15 cellular contexts compared by ENCODE assay signal in the genomic region with DNA sequence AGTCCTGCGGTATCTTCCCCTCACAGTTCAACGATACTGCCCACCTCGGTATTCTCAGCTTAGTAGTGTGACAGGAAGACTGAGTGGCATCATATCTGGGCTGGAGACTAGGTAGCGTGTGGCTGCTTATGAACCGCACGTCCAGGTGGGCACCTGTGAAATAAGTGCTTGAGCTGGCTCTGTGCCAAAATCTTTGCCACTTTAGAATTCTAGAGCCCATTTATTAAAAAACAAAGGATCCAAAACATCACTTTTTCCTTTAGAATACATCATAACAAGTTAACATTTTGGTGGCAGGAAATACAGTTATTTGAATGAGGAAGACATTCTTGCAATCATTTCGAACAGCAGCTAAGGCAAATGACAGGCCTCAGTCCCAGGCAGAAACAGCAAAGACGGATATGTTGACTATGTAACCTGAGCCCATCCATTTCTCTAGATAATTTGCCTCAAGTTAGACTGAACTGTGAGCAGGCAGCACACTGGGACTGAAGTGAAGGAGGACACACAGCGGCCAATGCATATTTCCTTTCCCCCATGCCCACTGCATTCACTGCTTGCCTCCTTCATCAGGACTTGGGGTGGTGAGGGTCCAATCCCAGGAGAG.
DNase-seq lines count a peak whose midpoint lies in the region; ATAC-seq and TF ChIP-seq lines count a peak whose summit lies in the region.
"Had no signal": no experiment of that assay in that cellular context is flagged by ENCODE, and none has a peak within 500 bp of the region (broad histone marks: within the 10 kb centered on the region; RNA-seq: fewer than 3 reads in every experiment).

No MANE protein-coding gene starts in this region.

- no peak overlapping the region for H4K8ac ChIP-seq in mesendoderm (ENCODE audit: low read depth, low read length)

- H3K27me3 ChIP-seq in mesendoderm (ENCODE audit: insufficient read depth, low read length, poor library complexity), result no peaks in the 10 kb centered on the region

- no peak overlapping the region for H3K4ac ChIP-seq in mesendoderm (ENCODE audit: low read depth, low read length)

- no peak for ATAC-seq in HG02852 (IDR thresholded peaks at IDR 0.05; ENCODE audit: unreplicated experiment)
- ATAC-seq in GM19023 (IDR thresholded peaks at IDR 0.05; ENCODE audit: unreplicated experiment), result no peak
- no peak for ATAC-seq in GM21576 (IDR thresholded peaks at IDR 0.05; ENCODE audit: unreplicated experiment)

- H2BK5ac ChIP-seq in mesendoderm (ENCODE audit: low read length), result no peak overlapping the region

- H2AK5ac ChIP-seq in mesendoderm (ENCODE audit: low read length), result no peak overlapping the region

- H3K18ac ChIP-seq in mesendoderm (ENCODE audit: low read length), result no peak overlapping the region

- no peak overlapping the region for H2BK15ac ChIP-seq in mesendoderm (replicated peaks; ENCODE audit: low read depth)

- no peak overlapping the region for H3K9ac ChIP-seq in mesendoderm (ENCODE audit: low read length)

- no peak overlapping the region for H3K56ac ChIP-seq in mesendoderm (ENCODE audit: low read length)

- H3K23ac ChIP-seq in mesendoderm (ENCODE audit: low read length), result no peak overlapping the region

- no peak overlapping the region for H2BK120ac ChIP-seq in mesendoderm (ENCODE audit: low read depth, low read length)

- no peaks in the 10 kb centered on the region for H3K79me1 ChIP-seq in mesendoderm (ENCODE audit: low read length)

- DNase-seq in DMS153 (lab: John Stamatoyannopoulos, UW), result peak; percentile 75
- DNase-seq in NCI-H1417 treated with DMSO at 0.1 percent for 48 hours (lab: John Stamatoyannopoulos, UW), result peak; percentile 69
- peak; percentile 46 for DNase-seq in NCI-H2227 treated with DMSO at 0.1 percent for 48 hours (lab: John Stamatoyannopoulos, UW)
- peak; percentile 27 for DNase-seq in astrocyte of the spinal cord (ENCODE audit: low read depth, low spot score)
- DNase-seq in mesendoderm, result no peak
- DNase-seq: activated CD4-positive, alpha-beta T cell treated with anti-CD3 and anti-CD28 coated beads, Interleukin-2, amount 50 U/mL, for 48 hours; amniotic stem cell; midbrain; NK-92 treated with Interleukin-12 subunit alpha and Interleukin-12 subunit beta, amount 100 ng/mL, for 24 hours; stimulated activated naive CD4-positive, alpha-beta T cell treated with Interleukin-2 at 50 U/mL for 16 hours had no signal

- H3K4me2 ChIP-seq in mesendoderm (ENCODE audit: low read length), result no peak overlapping the region

- no CpG with 5 or more reads among the region's 9 CpGs for WGBS in mesendoderm (ENCODE audit: extremely low coverage, insufficient coverage, low lambda C conversion rate)

- no peaks in the 10 kb centered on the region for H3K4me1 ChIP-seq in mesendoderm (ENCODE audit: control insufficient read depth, low read depth, low read length)
- H3K4me1 ChIP-seq: HAP-1 had no signal

- in situ Hi-C loops in astrocyte of the spinal cord (cut with HindIII; ENCODE audit: low sequenced_read_pairs), result no loop called here

- no peak overlapping the region for H3K27ac ChIP-seq in mesendoderm (ENCODE audit: low read depth, low read length)
- H3K27ac ChIP-seq: skin epidermis had no signal

- no peak overlapping the region for H3K4me3 ChIP-seq in astrocyte of the spinal cord (ENCODE audit: low read depth, low read length)
- no peak overlapping the region for H3K4me3 ChIP-seq in mesendoderm (ENCODE audit: low read length)
- H3K4me3 ChIP-seq: HAP-1, skin epidermis had no signal

- TF ChIP-seq CTCF in astrocyte of the spinal cord (IDR thresholded peaks at IDR 0.05; ENCODE audit: low read depth, low read length), result no peak

- H4K5ac ChIP-seq in mesendoderm (ENCODE audit: low read length), result no peak overlapping the region

- H3K36me3 ChIP-seq in mesendoderm (ENCODE audit: control insufficient read depth, insufficient read depth, low read length), result no peaks in the 10 kb centered on the region
- H3K36me3 ChIP-seq: HAP-1 had no signal

- H3K79me2 ChIP-seq in mesendoderm (ENCODE audit: control insufficient read depth, insufficient read depth, low read length), result no peaks in the 10 kb centered on the region
